18 cellular contexts compared by ENCODE assay signal in genomic region chr17:59026176-59026939, GRCh38.
DNase-seq lines count a peak whose midpoint lies in the region; ATAC-seq and TF ChIP-seq lines count a peak whose summit lies in the region.
"Had no signal": no experiment of that assay in that cellular context is flagged by ENCODE, and none has a peak within 500 bp of the region (broad histone marks: within the 10 kb centered on the region; RNA-seq: fewer than 3 reads in every experiment).

No MANE protein-coding gene starts in this region.

- H3K4me3 Mint-ChIP-seq in activated T-cell treated with anti-CD3 and anti-CD28 coated beads, Interleukin-2, amount 50 U/mL, for 72 hours = no peak overlapping the region
- H3K4me3 Mint-ChIP-seq in activated T-cell treated with anti-CD3 and anti-CD28 coated beads, Interleukin-2, amount 50 U/mL, for 4 hours = no peak overlapping the region
- no peak overlapping the region for H3K4me3 Mint-ChIP-seq in activated T-helper 17 cell treated with anti-CD3 and anti-CD28 coated beads, Interleukin-2, amount 50 U/mL, for 72 hours
- no peak overlapping the region for H3K4me3 Mint-ChIP-seq in progenitor cell of endocrine pancreas (ENCODE audit: low read depth)
- H3K4me3 Mint-ChIP-seq: activated naive CD4-positive, alpha-beta T cell treated with anti-CD3 and anti-CD28 coated beads, Interleukin-2, amount 10 ng/mL, durations not matched to agents 7 days and 5 days had no signal

- H3K4me1 Mint-ChIP-seq in activated T-cell treated with anti-CD3 and anti-CD28 coated beads, Interleukin-2, amount 50 U/mL, for 72 hours (ENCODE audit: low read depth) = no peaks in the 10 kb centered on the region
- H3K4me1 Mint-ChIP-seq in activated T-cell treated with anti-CD3 and anti-CD28 coated beads, Interleukin-2, amount 50 U/mL, for 4 hours (ENCODE audit: low read depth) = peaks cover 6% of the 10 kb centered on the region
- peaks cover 10% of the 10 kb centered on the region for H3K4me1 Mint-ChIP-seq in activated T-helper 17 cell treated with anti-CD3 and anti-CD28 coated beads, Interleukin-2, amount 50 U/mL, for 72 hours
- peaks cover 4% of the 10 kb centered on the region for H3K4me1 Mint-ChIP-seq in progenitor cell of endocrine pancreas (ENCODE audit: low read depth)
- H3K4me1 Mint-ChIP-seq: activated naive CD4-positive, alpha-beta T cell treated with anti-CD3 and anti-CD28 coated beads, Interleukin-2, amount 10 ng/mL, durations not matched to agents 7 days and 5 days had no signal

- H3K36me3 Mint-ChIP-seq in activated T-cell treated with anti-CD3 and anti-CD28 coated beads, Interleukin-2, amount 50 U/mL, for 72 hours (ENCODE audit: insufficient read depth in 2 of 2) = peaks cover 0 to 7% of the 10 kb centered on the region in 2 donors
- peaks cover 20% of the 10 kb centered on the region for H3K36me3 Mint-ChIP-seq in activated T-cell treated with anti-CD3 and anti-CD28 coated beads, Interleukin-2, amount 50 U/mL, for 4 hours (ENCODE audit: insufficient read depth)
- peaks cover 73% of the 10 kb centered on the region for H3K36me3 Mint-ChIP-seq in activated T-helper 17 cell treated with anti-CD3 and anti-CD28 coated beads, Interleukin-2, amount 50 U/mL, for 72 hours (ENCODE audit: low read depth)
- peaks cover 6% of the 10 kb centered on the region for H3K36me3 Mint-ChIP-seq in progenitor cell of endocrine pancreas (ENCODE audit: insufficient read depth)

- TF ChIP-seq CTCF in left lung (IDR thresholded peaks at IDR 0.05) (no peak), upper lobe of right lung (IDR thresholded peaks at IDR 0.05) (no peak), progenitor cell of endocrine pancreas (IDR thresholded peaks at IDR 0.05; ENCODE audit: unreplicated experiment) (no peak)

- H3K9me3 Mint-ChIP-seq in activated T-cell treated with anti-CD3 and anti-CD28 coated beads, Interleukin-2, amount 50 U/mL, for 72 hours = no peaks in the 10 kb centered on the region
- H3K9me3 Mint-ChIP-seq in activated T-cell treated with anti-CD3 and anti-CD28 coated beads, Interleukin-2, amount 50 U/mL, for 4 hours = no peaks in the 10 kb centered on the region
- H3K9me3 Mint-ChIP-seq in activated T-helper 17 cell treated with anti-CD3 and anti-CD28 coated beads, Interleukin-2, amount 50 U/mL, for 72 hours = no peaks in the 10 kb centered on the region
- H3K9me3 Mint-ChIP-seq in progenitor cell of endocrine pancreas (ENCODE audit: low read depth) = peaks cover 1% of the 10 kb centered on the region
- H3K9me3 Mint-ChIP-seq: activated naive CD4-positive, alpha-beta T cell treated with anti-CD3 and anti-CD28 coated beads, Interleukin-2, amount 10 ng/mL, durations not matched to agents 7 days and 5 days had no signal

- H3K36me3 ChIP-seq in left lung (peaks cover 0 to 12% of the 10 kb centered on the region in 2 donors), upper lobe of right lung (peaks cover 23% of the 10 kb centered on the region), HAP-1 (replicated peaks) (peaks cover 5% of the 10 kb centered on the region; the same call in 1 of the 2 replicates)

- no peak for DNase-seq in activated T-cell treated with anti-CD3 and anti-CD28 coated beads, Interleukin-2, amount 50 U/mL, for 72 hours
- DNase-seq in activated T-cell treated with anti-CD3 and anti-CD28 coated beads, Interleukin-2, amount 50 U/mL, for 4 hours = no peak
- DNase-seq in left lung (no peak), upper lobe of right lung (no peak), HAP-1 (ENCODE audit: low spot score in 2 of 2) (no peak), NCI-H2081 treated with DMSO at 0.1 percent for 48 hours (lab: John Stamatoyannopoulos, UW) (no peak), progenitor cell of endocrine pancreas (ENCODE audit: low spot score, unreplicated experiment) (no peak)
- DNase-seq: activated CD4-positive, CD25-positive, alpha-beta regulatory T cell; activated naive CD4-positive, alpha-beta T cell treated with anti-CD3 and anti-CD28 coated beads, Interleukin-2, amount 10 ng/mL, durations not matched to agents 7 days and 5 days; islet precursor cell; mesendoderm; NCI-H1436 treated with DMSO at 0.1 percent for 48 hours; NCI-H2227 treated with DMSO at 0.1 percent for 48 hours; SHP77 treated with DMSO at 0.1 percent for 48 hours; stomach; T-helper 2 cell had no signal

- no peaks in the 10 kb centered on the region for H3K27me3 ChIP-seq in left lung
- H3K27me3 ChIP-seq in upper lobe of right lung = no peaks in the 10 kb centered on the region
- no peaks in the 10 kb centered on the region for H3K27me3 ChIP-seq in HAP-1 (ENCODE audit: low read depth)
- H3K27me3 ChIP-seq: stomach had no signal

- H3K27ac Mint-ChIP-seq in activated T-cell treated with anti-CD3 and anti-CD28 coated beads, Interleukin-2, amount 50 U/mL, for 72 hours = peak overlapping the region; percentile 33
- peak overlapping the region; percentile 58 for H3K27ac Mint-ChIP-seq in activated T-helper 17 cell treated with anti-CD3 and anti-CD28 coated beads, Interleukin-2, amount 50 U/mL, for 72 hours
- no peak overlapping the region for H3K27ac Mint-ChIP-seq in progenitor cell of endocrine pancreas
- H3K27ac Mint-ChIP-seq: activated naive CD4-positive, alpha-beta T cell treated with anti-CD3 and anti-CD28 coated beads, Interleukin-2, amount 10 ng/mL, durations not matched to agents 7 days and 5 days had no signal

- H3K9me3 ChIP-seq in left lung = no peaks in the 10 kb centered on the region
- no peaks in the 10 kb centered on the region for H3K9me3 ChIP-seq in upper lobe of right lung
- H3K9me3 ChIP-seq in HAP-1 = no peaks in the 10 kb centered on the region
- H3K9me3 ChIP-seq: stomach had no signal

- no peak for ATAC-seq in activated T-cell treated with anti-CD3 and anti-CD28 coated beads, Interleukin-2, amount 50 U/mL, for 72 hours (replicated peaks in 1 of 2)
- ATAC-seq in activated T-cell treated with anti-CD3 and anti-CD28 coated beads, Interleukin-2, amount 50 U/mL, for 4 hours = no peak
- no peak for ATAC-seq in activated T-helper 17 cell treated with anti-CD3 and anti-CD28 coated beads, Interleukin-2, amount 50 U/mL, for 72 hours (replicated peaks)
- ATAC-seq in left lung = peak; percentile 74
- ATAC-seq in upper lobe of right lung = peak; percentile 60
- ATAC-seq: esophagus mucosa had no signal

- H3K27ac ChIP-seq in left lung (no peak overlapping the region), upper lobe of right lung (no peak overlapping the region)
- H3K27ac ChIP-seq: stomach had no signal

- H3K4me1 ChIP-seq in left lung = peaks cover 9 to 11% of the 10 kb centered on the region in 2 donors
- peaks cover 9% of the 10 kb centered on the region for H3K4me1 ChIP-seq in upper lobe of right lung
- H3K4me1 ChIP-seq in HAP-1 = no peaks in the 10 kb centered on the region

- intact Hi-C loops in left lung (cut with DNase I) (no loop called here), upper lobe of right lung (cut with DNase I) (no loop called here)

- in situ Hi-C loops in HAP-1 (cut with MboI; ENCODE audit: low sequenced_read_pairs) = no loop called here

- no peaks in the 10 kb centered on the region for H3K27me3 Mint-ChIP-seq in activated T-cell treated with anti-CD3 and anti-CD28 coated beads, Interleukin-2, amount 50 U/mL, for 72 hours (ENCODE audit: low read depth)
- H3K27me3 Mint-ChIP-seq in activated T-cell treated with anti-CD3 and anti-CD28 coated beads, Interleukin-2, amount 50 U/mL, for 4 hours (ENCODE audit: low read depth) = no peaks in the 10 kb centered on the region
- H3K27me3 Mint-ChIP-seq in activated T-helper 17 cell treated with anti-CD3 and anti-CD28 coated beads, Interleukin-2, amount 50 U/mL, for 72 hours = no peaks in the 10 kb centered on the region
- H3K27me3 Mint-ChIP-seq in progenitor cell of endocrine pancreas = no peaks in the 10 kb centered on the region
- H3K27me3 Mint-ChIP-seq: activated naive CD4-positive, alpha-beta T cell treated with anti-CD3 and anti-CD28 coated beads, Interleukin-2, amount 10 ng/mL, durations not matched to agents 7 days and 5 days had no signal

- H3K4me3 ChIP-seq in left lung (no peak overlapping the region), upper lobe of right lung (no peak overlapping the region), HAP-1 (no peak overlapping the region)
- H3K4me3 ChIP-seq: stomach had no signal

Comparison
In these comparisons a context has a peak if more than half of its experiments do, and no peak if none do; other contexts are left out.
1. ATAC-seq: peak in left lung (single experiment) and upper lobe of right lung (single experiment); none in activated T-cell treated with anti-CD3 and anti-CD28 coated beads, Interleukin-2, amount 50 U/mL, for 72 hours (0 of 2), activated T-cell treated with anti-CD3 and anti-CD28 coated beads, Interleukin-2, amount 50 U/mL, for 4 hours (0 of 2) and activated T-helper 17 cell treated with anti-CD3 and anti-CD28 coated beads, Interleukin-2, amount 50 U/mL, for 72 hours (single experiment).